9 cellular contexts compared by ENCODE assay signal in the genomic region with DNA sequence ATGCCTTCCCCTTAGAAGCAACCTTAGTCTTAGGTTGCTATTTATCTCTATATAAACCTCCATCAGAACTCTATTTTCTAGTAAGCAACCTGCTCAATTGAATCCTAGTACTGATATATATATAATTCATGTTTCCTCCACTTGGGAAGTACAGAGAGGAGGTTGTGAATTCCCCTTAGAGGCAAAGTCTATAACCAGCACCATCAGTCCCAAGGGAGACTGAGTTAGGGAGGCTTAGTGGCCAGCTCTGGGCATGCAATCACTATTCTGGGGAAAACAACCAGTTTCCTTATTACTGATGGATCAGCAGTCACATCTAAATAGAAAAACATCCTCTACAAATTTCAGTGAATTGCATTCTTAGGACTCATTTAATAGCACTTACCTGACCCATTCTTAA.
"Had no signal": no experiment of that assay in that cellular context is flagged by ENCODE, and none has a peak within 500 bp of the region (broad histone marks: within the 10 kb centered on the region; RNA-seq: fewer than 3 reads in every experiment).

No MANE protein-coding gene starts in this region.

- H3K4me3 Mint-ChIP-seq: GM23338, H9, HFFc6 had no signal

- H3K4me1 ChIP-seq: HAP-1 had no signal

- H3K27ac Mint-ChIP-seq: GM23338, H9, HFFc6 had no signal

- H3K27ac ChIP-seq: GM23248 had no signal

- H3K36me3 ChIP-seq: HAP-1 had no signal

- ATAC-seq: GM23338, HCT116 had no signal

- DNase-seq: GM23248, GOT3, H7, H9, HCEC 1CT, HFFc6 had no signal

- H3K4me3 ChIP-seq: GM23248, GM23338, HAP-1 had no signal

- H3K9me3 ChIP-seq: HAP-1 had no signal
